27 cellular contexts compared by ENCODE assay signal in genomic region chr13:20451397-20451796, GRCh38.
DNase-seq lines count a peak whose midpoint lies in the region; ATAC-seq, FAIRE-seq and TF ChIP-seq lines count a peak whose summit lies in the region.
"Had no signal": no experiment of that assay in that cellular context is flagged by ENCODE, and none has a peak within 500 bp of the region (broad histone marks: within the 10 kb centered on the region; RNA-seq: fewer than 3 reads in every experiment).

No MANE protein-coding gene starts in this region.

- in situ Hi-C loops in ACHN (cut with HindIII; ENCODE audit: low pct_ligation_motif_present, low pct_unique_long_range_greater_than_20kb, low sequenced_read_pairs), result no loop called here

- DNase-seq in GM12891 (ENCODE audit: insufficient read length, low spot score), result no peak
- peak; percentile 18 for DNase-seq in LHCN-M2 (ENCODE audit: low read depth)
- peak; percentile 65 for DNase-seq in fibroblast of villous mesenchyme (ENCODE audit: low read depth)
- DNase-seq in ACHN, result no peak
- DNase-seq: activated CD4-positive, CD25-positive, alpha-beta regulatory T cell treated with anti-CD3 and anti-CD28 coated beads, Interleukin-2, amount 50 U/mL, for 72 hours; activated CD8-positive, alpha-beta memory T cell treated with anti-CD3 and anti-CD28 coated beads, Interleukin-2, amount 50 U/mL, for 48 hours; activated CD8-positive, alpha-beta T cell treated with anti-CD3 and anti-CD28 coated beads for 36 hours; activated naive CD4-positive, alpha-beta T cell treated with anti-CD3 and anti-CD28 coated beads for 36 hours; effector memory CD8-positive, alpha-beta T cell; erythroblast; heart left ventricle; kidney; NCI-H1105; NCI-H1930; NCI-H69; pancreas; PC-9; stimulated activated naive CD4-positive, alpha-beta T cell treated with Interleukin-2 at 50 U/mL for 16 hours; upper lobe of left lung had no signal

- no peak overlapping the region for H3K4me3 ChIP-seq in fibroblast of villous mesenchyme (ENCODE audit: low read depth, low read length)
- H3K4me3 ChIP-seq: HAP-1, heart left ventricle, pancreas, PC-9, skin epidermis, suprapubic skin, upper lobe of left lung had no signal

- FAIRE-seq in GM12891 (lab: Jason Lieb, UNC), result peak; percentile 67
- FAIRE-seq: GM19239, HTR-8/SVneo, kidney, pancreas had no signal

- no peak for TF ChIP-seq POLR2A in GM12891 (IDR thresholded peaks at IDR 0.05; ENCODE audit: low read depth, low read length)

- TF ChIP-seq CTCF in fibroblast of villous mesenchyme (IDR thresholded peaks at IDR 0.05; ENCODE audit: insufficient read depth, low read depth, low read length), result no peak

- peak; percentile 64 for ATAC-seq in GM18907 (IDR thresholded peaks at IDR 0.05; ENCODE audit: unreplicated experiment)
- no peak for ATAC-seq in HG02885 (IDR thresholded peaks at IDR 0.05; ENCODE audit: poor library complexity, unreplicated experiment)
- no peak for ATAC-seq in HG03196 (IDR thresholded peaks at IDR 0.05; ENCODE audit: unreplicated experiment)
- ATAC-seq: activated CD8-positive, alpha-beta T cell treated with anti-CD3 and anti-CD28 coated beads for 36 hours; effector memory CD8-positive, alpha-beta T cell; heart left ventricle; pancreas had no signal

TF ChIP-seq in GM12891, 5 proteins besides CTCF, POLR2A, EP300 and RAD21:
- TF ChIP-seq SPI1 (IDR thresholded peaks at IDR 0.05; ENCODE audit: low read depth, low read length) (no peak), POLR2AphosphoS5 (IDR thresholded peaks at IDR 0.05; ENCODE audit: low read depth, low read length) (no peak), POU2F2 (IDR thresholded peaks at IDR 0.05; ENCODE audit: low read depth, low read length) (no peak), TAF1 (IDR thresholded peaks at IDR 0.05; ENCODE audit: low read depth, low read length) (no peak), PAX5 (IDR thresholded peaks at IDR 0.05; ENCODE audit: insufficient read depth, low read length, severe bottlenecking) (no peak)

Comparison
In these comparisons a context has a peak if more than half of its experiments do, and no peak if none do; other contexts are left out.
1. DNase-seq: peak in LHCN-M2 (single experiment) and fibroblast of villous mesenchyme (single experiment); none in GM12891 (single experiment) and ACHN (single experiment).